Comparison of ENCODE assay signal across 19 cellular contexts in genomic region chr4:82697561-82697960, GRCh38.
DNase-seq lines count a peak whose midpoint lies in the region; ATAC-seq, FAIRE-seq and TF ChIP-seq lines count a peak whose summit lies in the region.
"Had no signal": no experiment of that assay in that cellular context is flagged by ENCODE, and none has a peak within 500 bp of the region (broad histone marks: within the 10 kb centered on the region; RNA-seq: fewer than 3 reads in every experiment).

No MANE protein-coding gene starts in this region.

- TF ChIP-seq CTCF in bronchial epithelial cell (IDR thresholded peaks at IDR 0.05; ENCODE audit: insufficient read depth, low read length, severe bottlenecking) (no peak), nephron progenitor cell (IDR thresholded peaks at IDR 0.05) (no peak)

- no peak overlapping the region for H3K9ac ChIP-seq in endocrine pancreas (ENCODE audit: control insufficient read depth, insufficient read depth, low read length)

- peaks cover 20% of the 10 kb centered on the region for H3K36me3 Mint-ChIP-seq in nephron progenitor cell (ENCODE audit: low read depth)
- H3K36me3 Mint-ChIP-seq: CD4-positive, CD25-positive, alpha-beta regulatory T cell had no signal

- peaks cover 3% of the 10 kb centered on the region for H3K9me3 Mint-ChIP-seq in nephron progenitor cell
- H3K9me3 Mint-ChIP-seq: CD8-positive, alpha-beta memory T cell; H9 had no signal

- peaks cover 4% of the 10 kb centered on the region for H3K27me3 Mint-ChIP-seq in nephron progenitor cell (ENCODE audit: low read depth, poor library complexity)
- H3K27me3 Mint-ChIP-seq: CD8-positive, alpha-beta memory T cell had no signal

- peaks cover 1% of the 10 kb centered on the region for H3K36me3 ChIP-seq in bronchial epithelial cell (ENCODE audit: control insufficient read depth, insufficient read depth, low read length)
- no peaks in the 10 kb centered on the region for H3K36me3 ChIP-seq in endocrine pancreas (ENCODE audit: control insufficient read depth, insufficient read depth, low read length)
- H3K36me3 ChIP-seq: BE2C had no signal

- no peaks in the 10 kb centered on the region for H3K27me3 ChIP-seq in bronchial epithelial cell (ENCODE audit: control insufficient read depth, insufficient read depth, low read length)
- H3K27me3 ChIP-seq in endocrine pancreas (ENCODE audit: control insufficient read depth, insufficient read depth, low read length), result no peaks in the 10 kb centered on the region
- H3K27me3 ChIP-seq: BE2C had no signal

- peak overlapping the region; percentile 33 for H3K27ac Mint-ChIP-seq in nephron progenitor cell
- H3K27ac Mint-ChIP-seq: CD4-positive, CD25-positive, alpha-beta regulatory T cell had no signal

- DNase-seq in bronchial epithelial cell (ENCODE audit: low read depth) (no peak), nephron progenitor cell (no peak), NCI-H748 treated with DMSO at 0.1 percent for 48 hours (lab: John Stamatoyannopoulos, UW) (no peak), left lobe of liver (ENCODE audit: low spot score) (no peak), SW480 (ENCODE audit: low spot score) (no peak)
- DNase-seq: ACHN; BE2C; CD4-positive, CD25-positive, alpha-beta regulatory T cell; CD8-positive, alpha-beta memory T cell; COR-L47; DMS79; GDM1; GOT3; H9 had no signal

- peaks cover 46% of the 10 kb centered on the region for H3K4me1 Mint-ChIP-seq in nephron progenitor cell
- H3K4me1 Mint-ChIP-seq: CD8-positive, alpha-beta memory T cell had no signal

- H3K4me3 Mint-ChIP-seq in nephron progenitor cell, result no peak overlapping the region
- H3K4me3 Mint-ChIP-seq: CD4-positive, CD25-positive, alpha-beta regulatory T cell; CD8-positive, alpha-beta memory T cell; H9 had no signal

- peak; percentile 88 for FAIRE-seq in bronchial epithelial cell (lab: Jason Lieb, UNC)
- FAIRE-seq: A204.1, D721Med, GM12892, GM18507 had no signal

- peaks cover 4% of the 10 kb centered on the region for H3K4me1 ChIP-seq in endocrine pancreas (ENCODE audit: control insufficient read depth, insufficient read depth, low read length)
- H3K4me1 ChIP-seq: BE2C had no signal

- H3K9me3 ChIP-seq in endocrine pancreas (ENCODE audit: control insufficient read depth, low read length), result no peaks in the 10 kb centered on the region
- H3K9me3 ChIP-seq: BE2C had no signal

- no peak overlapping the region for H3K4me3 ChIP-seq in bronchial epithelial cell (ENCODE audit: low read depth, low read length)
- peak overlapping the region; percentile 6 for H3K4me3 ChIP-seq in endocrine pancreas (ENCODE audit: control insufficient read depth, insufficient read depth, low read length)

- ATAC-seq in left lobe of liver, result no peak
